ENCODE assay signal across 13 cellular contexts in the genomic region with DNA sequence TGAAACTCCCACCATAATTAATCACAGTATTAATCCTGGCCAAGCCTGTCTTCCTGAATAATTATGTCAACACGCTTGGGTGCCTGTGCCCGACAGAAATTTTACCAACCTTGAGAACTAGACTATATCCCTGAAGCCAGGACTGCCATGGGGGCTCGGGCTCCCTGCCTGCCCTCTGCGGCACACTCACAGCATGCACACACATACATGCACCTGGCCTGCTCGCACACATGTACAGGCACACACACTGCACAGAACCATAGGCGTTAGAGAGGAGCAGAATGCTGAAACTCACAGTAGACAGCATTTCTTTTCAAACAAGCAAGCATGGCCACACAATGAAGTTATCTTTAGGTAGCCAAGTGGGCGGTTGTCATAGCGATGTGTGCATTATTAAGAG.
A peak's percentile ranks its signal among the peaks of the same experiment; 100 is the strongest.
DNase-seq lines count a peak whose midpoint lies in the region; ATAC-seq, FAIRE-seq and TF ChIP-seq lines count a peak whose summit lies in the region.
"Had no signal": no experiment of that assay in that cellular context is flagged by ENCODE, and none has a peak within 500 bp of the region (broad histone marks: within the 10 kb centered on the region; RNA-seq: fewer than 3 reads in every experiment).

No MANE protein-coding gene starts in this region.

- DNase-seq in Right ventricle myocardium inferior (ENCODE audit: missing footprints) (no peak), left ventricle myocardium superior (no peak), bronchial epithelial cell (ENCODE audit: low read depth) (no peak), kidney epithelial cell (ENCODE audit: low read depth) (no peak), type B pancreatic cell (ENCODE audit: extremely low spot score, unreplicated experiment) (no peak), mucosa of descending colon (no peak), HK-2 (ENCODE audit: unreplicated experiment) (no peak)
- DNase-seq: activated CD4-positive, alpha-beta T cell treated with anti-CD3 and anti-CD28 coated beads for 1 hour; activated T-cell treated with anti-CD3 and anti-CD28 coated beads, Interleukin-2, amount 50 U/mL, for 48 hours; brain microvascular endothelial cell; KG1 had no signal

- no peak overlapping the region for H3K27ac Mint-ChIP-seq in type B pancreatic cell

- ATAC-seq in Right ventricle myocardium inferior (peak; percentile 23), left ventricle myocardium superior (no peak), mucosa of descending colon (no peak), GM21390 (IDR thresholded peaks at IDR 0.05; ENCODE audit: unreplicated experiment) (no peak)
- ATAC-seq: esophagus mucosa had no signal

- H3K36me3 ChIP-seq in bronchial epithelial cell (ENCODE audit: control insufficient read depth, insufficient read depth, low read length) (no peaks in the 10 kb centered on the region), kidney epithelial cell (ENCODE audit: control insufficient read depth, insufficient read depth, low read length) (no peaks in the 10 kb centered on the region), mucosa of descending colon (ENCODE audit: low read depth) (no peaks in the 10 kb centered on the region)
- H3K36me3 ChIP-seq: brain microvascular endothelial cell had no signal

- peak overlapping the region; percentile 85 for H3K4me3 Mint-ChIP-seq in type B pancreatic cell

- no peaks in the 10 kb centered on the region for H3K9me3 Mint-ChIP-seq in type B pancreatic cell

- TF ChIP-seq CTCF in bronchial epithelial cell (IDR thresholded peaks at IDR 0.05; ENCODE audit: insufficient read depth, low read length, severe bottlenecking): no peak
- TF ChIP-seq CTCF in kidney epithelial cell (IDR thresholded peaks at IDR 0.05; ENCODE audit: insufficient read depth, low read length, poor library complexity, severe bottlenecking): no peak
- TF ChIP-seq CTCF in type B pancreatic cell (conservative IDR thresholded peaks at IDR 0.05): no peak
- no peak for TF ChIP-seq CTCF in mucosa of descending colon (IDR thresholded peaks at IDR 0.05)

- H3K27me3 ChIP-seq in bronchial epithelial cell (ENCODE audit: control insufficient read depth, insufficient read depth, low read length): peaks cover 3% of the 10 kb centered on the region
- peaks cover 14% of the 10 kb centered on the region for H3K27me3 ChIP-seq in kidney epithelial cell (ENCODE audit: control insufficient read depth, insufficient read depth, low read length)

- peaks cover 15% of the 10 kb centered on the region for H3K4me1 Mint-ChIP-seq in type B pancreatic cell (ENCODE audit: unreplicated experiment)

- peaks cover 37% of the 10 kb centered on the region for H3K27me3 Mint-ChIP-seq in type B pancreatic cell

- peak; percentile 18 for FAIRE-seq in bronchial epithelial cell (lab: Jason Lieb, UNC)

- no peaks in the 10 kb centered on the region for H3K4me1 ChIP-seq in mucosa of descending colon (ENCODE audit: low read depth)

- no peak overlapping the region for H3K4me3 ChIP-seq in bronchial epithelial cell (ENCODE audit: low read depth, low read length)
- peak overlapping the region; percentile 9 for H3K4me3 ChIP-seq in kidney epithelial cell (ENCODE audit: low read depth, low read length)
- no peak overlapping the region for H3K4me3 ChIP-seq in mucosa of descending colon

- intact Hi-C loops in Right ventricle myocardium inferior (cut with DNase I): no loop called here
- intact Hi-C loops in left ventricle myocardium superior (cut with micrococcal nuclease): no loop called here
- intact Hi-C loops in mucosa of descending colon (cut with DNase I, micrococcal nuclease): no loop called here

- H3K9me3 ChIP-seq in mucosa of descending colon: no peaks in the 10 kb centered on the region

- H3K36me3 Mint-ChIP-seq in type B pancreatic cell: no peaks in the 10 kb centered on the region
